ENCODE assay signal across 1 cellular context in the genomic region with DNA sequence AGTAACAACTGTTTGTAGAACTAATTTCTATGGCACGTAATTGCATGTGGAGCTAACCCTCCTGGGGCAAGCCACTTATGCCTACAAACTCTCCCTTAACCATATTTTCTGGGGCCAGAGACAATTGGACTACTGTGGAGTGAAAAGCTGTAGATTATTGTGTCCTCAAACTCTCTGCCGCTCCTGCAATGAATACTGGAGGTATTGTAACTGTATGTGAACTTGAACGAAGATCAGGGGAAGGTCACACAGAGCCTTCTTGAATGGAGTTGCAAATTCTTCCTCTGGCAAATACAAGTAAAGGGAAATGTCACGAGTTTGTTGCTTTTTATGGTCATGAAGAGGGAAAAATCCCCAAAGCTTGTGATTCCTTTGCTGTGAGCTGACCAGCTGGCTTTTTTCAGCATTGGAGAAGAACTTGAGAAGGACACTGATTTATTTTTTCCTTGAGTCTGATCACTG.
TF ChIP-seq lines count a peak whose summit lies in the region.

No MANE protein-coding gene starts in this region.

TF ChIP-seq in IMR-90, 13 proteins besides CTCF, POLR2A, EP300 and RAD21:
- TF ChIP-seq MAZ (IDR thresholded peaks at IDR 0.05; ENCODE audit: borderline replicate concordance, low read depth, low read length) (no peak), USF2 (IDR thresholded peaks at IDR 0.05; ENCODE audit: low read depth, low read length) (no peak), CHD1 (IDR thresholded peaks at IDR 0.05; ENCODE audit: low read depth, low read length) (no peak), MAFK (IDR thresholded peaks at IDR 0.05; ENCODE audit: low read depth, low read length) (no peak), RFX5 (IDR thresholded peaks at IDR 0.05; ENCODE audit: low read depth, low read length) (no peak), FOS (IDR thresholded peaks at IDR 0.05; ENCODE audit: low read depth, low read length) (no peak), BHLHE40 (IDR thresholded peaks at IDR 0.05; ENCODE audit: low read depth, low read length) (no peak)
- TF ChIP-seq, protein P1, sequence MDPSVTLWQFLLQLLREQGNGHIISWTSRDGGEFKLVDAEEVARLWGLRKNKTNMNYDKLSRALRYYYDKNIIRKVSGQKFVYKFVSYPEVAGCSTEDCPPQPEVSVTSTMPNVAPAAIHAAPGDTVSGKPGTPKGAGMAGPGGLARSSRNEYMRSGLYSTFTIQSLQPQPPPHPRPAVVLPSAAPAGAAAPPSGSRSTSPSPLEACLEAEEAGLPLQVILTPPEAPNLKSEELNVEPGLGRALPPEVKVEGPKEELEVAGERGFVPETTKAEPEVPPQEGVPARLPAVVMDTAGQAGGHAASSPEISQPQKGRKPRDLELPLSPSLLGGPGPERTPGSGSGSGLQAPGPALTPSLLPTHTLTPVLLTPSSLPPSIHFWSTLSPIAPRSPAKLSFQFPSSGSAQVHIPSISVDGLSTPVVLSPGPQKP (IDR thresholded peaks at IDR 0.05; ENCODE audit: borderline replicate concordance, low read depth, low read length), result no peak
